Comparison of ENCODE assay signal across 1 cellular context in the genomic region with DNA sequence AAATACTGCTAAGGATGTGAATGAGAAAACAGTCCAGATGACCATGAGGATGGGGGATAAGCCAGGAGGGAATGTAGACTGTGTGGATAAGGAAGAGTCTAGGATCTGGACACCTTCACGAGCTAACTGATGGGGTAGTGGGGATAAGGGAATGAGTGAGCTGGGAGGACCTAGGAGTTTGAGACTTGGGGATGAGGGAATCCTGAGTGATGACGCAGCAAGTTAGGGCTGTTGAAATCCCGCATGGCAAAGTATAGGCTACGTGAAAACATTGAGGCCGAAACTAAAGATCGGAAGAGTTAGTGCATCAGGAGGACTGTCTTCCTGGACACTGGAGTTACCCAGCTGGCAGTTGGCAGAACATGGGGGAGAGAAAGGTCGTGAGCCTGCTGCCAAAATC.
TF ChIP-seq lines count a peak whose summit lies in the region.

No MANE protein-coding gene starts in this region.

TF ChIP-seq in K562, 482 proteins besides CTCF, POLR2A, EP300 and RAD21 (continued from another document and continues in another):
- TF ChIP-seq ZBTB40 (IDR thresholded peaks at IDR 0.05) (no peak), ZBTB40 (CRISPR knock-in tag; IDR thresholded peaks at IDR 0.05) (no peak), ZNF79 (CRISPR knock-in tag; IDR thresholded peaks at IDR 0.05; ENCODE audit: low read depth) (no peak), YY1 (IDR thresholded peaks at IDR 0.05; ENCODE audit: borderline replicate concordance in 1 of 3, control insufficient read depth in 1 of 3, extremely low read depth in 1 of 3, insufficient read depth in 3 of 3, insufficient read length in 1 of 3, insufficient replicate concordance in 2 of 3, low read depth in 1 of 3, low read length in 2 of 3) (no peak), ZZZ3 (IDR thresholded peaks at IDR 0.05) (no peak), LEF1 (IDR thresholded peaks at IDR 0.05) (no peak), ZNF316 (IDR thresholded peaks at IDR 0.05) (peak; percentile 69), ZNF197 (CRISPR knock-in tag; IDR thresholded peaks at IDR 0.05; ENCODE audit: low read depth) (no peak), CEBPG (CRISPR knock-in tag; IDR thresholded peaks at IDR 0.05) (no peak), CEBPG (tag; conservative IDR thresholded peaks at IDR 0.05 in 1 of 2, IDR thresholded peaks at IDR 0.05 in 1 of 2) (no peak), ZNF282 (CRISPR knock-in tag; IDR thresholded peaks at IDR 0.05) (no peak), GATAD2B (IDR thresholded peaks at IDR 0.05; ENCODE audit: borderline replicate concordance) (no peak), ZNF134 (CRISPR knock-in tag; conservative IDR thresholded peaks at IDR 0.05) (no peak), ZNF146 (CRISPR knock-in tag; IDR thresholded peaks at IDR 0.05; ENCODE audit: unreplicated experiment) (no peak), LARP7 (IDR thresholded peaks at IDR 0.05) (no peak), ZNF586 (CRISPR knock-in tag; conservative IDR thresholded peaks at IDR 0.05) (no peak), ZKSCAN1 (IDR thresholded peaks at IDR 0.05; ENCODE audit: low read depth, low read length) (no peak), NFE2 (IDR thresholded peaks at IDR 0.05; ENCODE audit: low read depth) (peak; percentile 50), CBX2 (IDR thresholded peaks at IDR 0.05; ENCODE audit: insufficient read depth, low read length, poor library complexity, severe bottlenecking) (no peak), DMBX1 (CRISPR knock-in tag; IDR thresholded peaks at IDR 0.05; ENCODE audit: borderline replicate concordance) (no peak), C11orf30 (IDR thresholded peaks at IDR 0.05; ENCODE audit: low read depth) (peak; percentile 79), TBL1XR1 (IDR thresholded peaks at IDR 0.05; ENCODE audit: low read length in 2 of 2) (no peak), KAT8 (IDR thresholded peaks at IDR 0.05; ENCODE audit: low read depth) (no peak), FOS (IDR thresholded peaks at IDR 0.05; ENCODE audit: extremely low read depth, insufficient read length) (no peak), TCFL5 (CRISPR knock-in tag; conservative IDR thresholded peaks at IDR 0.05) (no peak), ZNF347 (CRISPR knock-in tag; IDR thresholded peaks at IDR 0.05; ENCODE audit: low read depth) (no peak), PHF20 (IDR thresholded peaks at IDR 0.05; ENCODE audit: partially characterized antibody) (no peak), SRSF3 (IDR thresholded peaks at IDR 0.05; ENCODE audit: insufficient read depth, low read length) (no peak), MAFG (tag; conservative IDR thresholded peaks at IDR 0.05) (peak; percentile 66), BRF2 (IDR thresholded peaks at IDR 0.05; ENCODE audit: borderline replicate concordance, insufficient read depth, insufficient read length) (no peak), KDM4B (IDR thresholded peaks at IDR 0.05; ENCODE audit: borderline replicate concordance in 2 of 2, low read depth in 1 of 2) (no peak), NFYB (IDR thresholded peaks at IDR 0.05; ENCODE audit: extremely low read depth, insufficient read length) (no peak), ASH1L (IDR thresholded peaks at IDR 0.05; ENCODE audit: borderline replicate concordance, low read depth, partially characterized antibody) (no peak), POU5F1 (IDR thresholded peaks at IDR 0.05; ENCODE audit: borderline replicate concordance, low read depth, low read length, partially characterized antibody) (no peak), NEUROD1 (IDR thresholded peaks at IDR 0.05; ENCODE audit: borderline replicate concordance, low read depth, low read length, partially characterized antibody) (no peak)
- TF ChIP-seq, protein P1, sequence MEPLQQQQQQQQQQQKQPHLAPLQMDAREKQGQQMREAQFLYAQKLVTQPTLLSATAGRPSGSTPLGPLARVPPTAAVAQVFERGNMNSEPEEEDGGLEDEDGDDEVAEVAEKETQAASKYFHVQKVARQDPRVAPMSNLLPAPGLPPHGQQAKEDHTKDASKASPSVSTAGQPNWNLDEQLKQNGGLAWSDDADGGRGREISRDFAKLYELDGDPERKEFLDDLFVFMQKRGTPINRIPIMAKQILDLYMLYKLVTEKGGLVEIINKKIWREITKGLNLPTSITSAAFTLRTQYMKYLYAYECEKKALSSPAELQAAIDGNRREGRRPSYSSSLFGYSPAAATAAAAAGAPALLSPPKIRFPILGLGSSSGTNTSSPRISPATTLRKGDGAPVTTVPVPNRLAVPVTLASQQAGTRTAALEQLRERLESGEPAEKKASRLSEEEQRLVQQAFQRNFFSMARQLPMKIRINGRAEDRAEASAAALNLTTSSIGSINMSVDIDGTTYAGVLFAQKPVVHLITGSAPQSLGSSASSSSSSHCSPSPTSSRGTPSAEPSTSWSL (CRISPR knock-in tag; IDR thresholded peaks at IDR 0.05; ENCODE audit: borderline replicate concordance) = no peak
- TF ChIP-seq, protein P2, sequence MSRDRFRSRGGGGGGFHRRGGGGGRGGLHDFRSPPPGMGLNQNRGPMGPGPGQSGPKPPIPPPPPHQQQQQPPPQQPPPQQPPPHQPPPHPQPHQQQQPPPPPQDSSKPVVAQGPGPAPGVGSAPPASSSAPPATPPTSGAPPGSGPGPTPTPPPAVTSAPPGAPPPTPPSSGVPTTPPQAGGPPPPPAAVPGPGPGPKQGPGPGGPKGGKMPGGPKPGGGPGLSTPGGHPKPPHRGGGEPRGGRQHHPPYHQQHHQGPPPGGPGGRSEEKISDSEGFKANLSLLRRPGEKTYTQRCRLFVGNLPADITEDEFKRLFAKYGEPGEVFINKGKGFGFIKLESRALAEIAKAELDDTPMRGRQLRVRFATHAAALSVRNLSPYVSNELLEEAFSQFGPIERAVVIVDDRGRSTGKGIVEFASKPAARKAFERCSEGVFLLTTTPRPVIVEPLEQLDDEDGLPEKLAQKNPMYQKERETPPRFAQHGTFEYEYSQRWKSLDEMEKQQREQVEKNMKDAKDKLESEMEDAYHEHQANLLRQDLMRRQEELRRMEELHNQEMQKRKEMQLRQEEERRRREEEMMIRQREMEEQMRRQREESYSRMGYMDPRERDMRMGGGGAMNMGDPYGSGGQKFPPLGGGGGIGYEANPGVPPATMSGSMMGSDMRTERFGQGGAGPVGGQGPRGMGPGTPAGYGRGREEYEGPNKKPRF (IDR thresholded peaks at IDR 0.05; ENCODE audit: low read depth, low read length) = no peak
- TF ChIP-seq, protein P3, sequence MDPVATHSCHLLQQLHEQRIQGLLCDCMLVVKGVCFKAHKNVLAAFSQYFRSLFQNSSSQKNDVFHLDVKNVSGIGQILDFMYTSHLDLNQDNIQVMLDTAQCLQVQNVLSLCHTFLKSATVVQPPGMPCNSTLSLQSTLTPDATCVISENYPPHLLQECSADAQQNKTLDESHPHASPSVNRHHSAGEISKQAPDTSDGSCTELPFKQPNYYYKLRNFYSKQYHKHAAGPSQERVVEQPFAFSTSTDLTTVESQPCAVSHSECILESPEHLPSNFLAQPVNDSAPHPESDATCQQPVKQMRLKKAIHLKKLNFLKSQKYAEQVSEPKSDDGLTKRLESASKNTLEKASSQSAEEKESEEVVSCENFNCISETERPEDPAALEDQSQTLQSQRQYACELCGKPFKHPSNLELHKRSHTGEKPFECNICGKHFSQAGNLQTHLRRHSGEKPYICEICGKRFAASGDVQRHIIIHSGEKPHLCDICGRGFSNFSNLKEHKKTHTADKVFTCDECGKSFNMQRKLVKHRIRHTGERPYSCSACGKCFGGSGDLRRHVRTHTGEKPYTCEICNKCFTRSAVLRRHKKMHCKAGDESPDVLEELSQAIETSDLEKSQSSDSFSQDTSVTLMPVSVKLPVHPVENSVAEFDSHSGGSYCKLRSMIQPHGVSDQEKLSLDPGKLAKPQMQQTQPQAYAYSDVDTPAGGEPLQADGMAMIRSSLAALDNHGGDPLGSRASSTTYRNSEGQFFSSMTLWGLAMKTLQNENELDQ (CRISPR knock-in tag; IDR thresholded peaks at IDR 0.05; ENCODE audit: borderline replicate concordance) = no peak
- TF ChIP-seq, protein P4, sequence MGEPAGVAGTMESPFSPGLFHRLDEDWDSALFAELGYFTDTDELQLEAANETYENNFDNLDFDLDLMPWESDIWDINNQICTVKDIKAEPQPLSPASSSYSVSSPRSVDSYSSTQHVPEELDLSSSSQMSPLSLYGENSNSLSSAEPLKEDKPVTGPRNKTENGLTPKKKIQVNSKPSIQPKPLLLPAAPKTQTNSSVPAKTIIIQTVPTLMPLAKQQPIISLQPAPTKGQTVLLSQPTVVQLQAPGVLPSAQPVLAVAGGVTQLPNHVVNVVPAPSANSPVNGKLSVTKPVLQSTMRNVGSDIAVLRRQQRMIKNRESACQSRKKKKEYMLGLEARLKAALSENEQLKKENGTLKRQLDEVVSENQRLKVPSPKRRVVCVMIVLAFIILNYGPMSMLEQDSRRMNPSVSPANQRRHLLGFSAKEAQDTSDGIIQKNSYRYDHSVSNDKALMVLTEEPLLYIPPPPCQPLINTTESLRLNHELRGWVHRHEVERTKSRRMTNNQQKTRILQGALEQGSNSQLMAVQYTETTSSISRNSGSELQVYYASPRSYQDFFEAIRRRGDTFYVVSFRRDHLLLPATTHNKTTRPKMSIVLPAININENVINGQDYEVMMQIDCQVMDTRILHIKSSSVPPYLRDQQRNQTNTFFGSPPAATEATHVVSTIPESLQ (CRISPR knock-in tag; IDR thresholded peaks at IDR 0.05) = no peak
- TF ChIP-seq, protein P5, sequence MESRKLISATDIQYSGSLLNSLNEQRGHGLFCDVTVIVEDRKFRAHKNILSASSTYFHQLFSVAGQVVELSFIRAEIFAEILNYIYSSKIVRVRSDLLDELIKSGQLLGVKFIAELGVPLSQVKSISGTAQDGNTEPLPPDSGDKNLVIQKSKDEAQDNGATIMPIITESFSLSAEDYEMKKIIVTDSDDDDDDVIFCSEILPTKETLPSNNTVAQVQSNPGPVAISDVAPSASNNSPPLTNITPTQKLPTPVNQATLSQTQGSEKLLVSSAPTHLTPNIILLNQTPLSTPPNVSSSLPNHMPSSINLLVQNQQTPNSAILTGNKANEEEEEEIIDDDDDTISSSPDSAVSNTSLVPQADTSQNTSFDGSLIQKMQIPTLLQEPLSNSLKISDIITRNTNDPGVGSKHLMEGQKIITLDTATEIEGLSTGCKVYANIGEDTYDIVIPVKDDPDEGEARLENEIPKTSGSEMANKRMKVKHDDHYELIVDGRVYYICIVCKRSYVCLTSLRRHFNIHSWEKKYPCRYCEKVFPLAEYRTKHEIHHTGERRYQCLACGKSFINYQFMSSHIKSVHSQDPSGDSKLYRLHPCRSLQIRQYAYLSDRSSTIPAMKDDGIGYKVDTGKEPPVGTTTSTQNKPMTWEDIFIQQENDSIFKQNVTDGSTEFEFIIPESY (CRISPR knock-in tag; IDR thresholded peaks at IDR 0.05) = no peak
- TF ChIP-seq, protein P6, sequence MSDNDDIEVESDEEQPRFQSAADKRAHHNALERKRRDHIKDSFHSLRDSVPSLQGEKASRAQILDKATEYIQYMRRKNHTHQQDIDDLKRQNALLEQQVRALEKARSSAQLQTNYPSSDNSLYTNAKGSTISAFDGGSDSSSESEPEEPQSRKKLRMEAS (CRISPR knock-in tag; IDR thresholded peaks at IDR 0.05) = no peak
